8 cellular contexts compared by ENCODE assay signal in the genomic region with DNA sequence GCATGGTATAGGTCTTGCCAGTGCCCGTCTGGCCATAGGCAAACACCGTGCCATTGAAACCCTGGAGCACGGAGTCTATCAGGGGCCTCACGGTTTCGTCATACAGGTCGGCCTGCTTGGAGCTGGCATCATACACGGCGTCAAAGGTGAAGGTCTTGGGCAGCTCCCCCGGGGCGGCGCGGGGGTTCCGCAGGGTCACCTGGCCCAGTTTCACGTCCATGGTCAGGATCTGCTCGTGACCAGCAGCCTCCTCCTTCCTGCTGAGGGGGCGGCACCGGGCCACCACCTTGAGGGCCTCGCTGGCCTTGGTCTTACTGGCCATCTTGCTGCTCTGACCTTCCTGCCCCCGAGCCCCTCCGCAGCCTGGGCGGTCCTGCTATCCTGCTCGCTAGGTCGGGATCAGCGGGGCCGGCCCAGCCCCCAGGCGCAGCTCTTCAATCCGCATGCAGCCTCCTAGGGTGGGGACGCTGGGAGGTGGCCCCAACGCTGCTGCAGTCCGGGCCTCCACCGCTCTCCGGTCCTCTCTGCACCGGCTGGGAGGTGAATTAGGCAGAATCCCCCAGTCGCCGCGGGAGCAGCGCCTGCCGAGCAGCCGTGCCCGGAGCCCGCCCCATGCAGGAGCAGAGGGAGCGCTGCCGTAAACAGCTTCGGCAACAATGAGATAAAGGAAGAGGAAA. TPM values are rescaled to one million over a fixed set of nuclear protein-coding genes. Genes with fewer than 3 reads are reported as not detected.
DNase-seq lines count a peak whose midpoint lies in the region; ATAC-seq, FAIRE-seq and TF ChIP-seq lines count a peak whose summit lies in the region.

No MANE protein-coding gene starts in this region.

- H3K9me3 ChIP-seq in HUES64 (ENCODE audit: insufficient read depth, low read depth, low read length) (no peaks in the 10 kb centered on the region), GM12878 (replicated peaks; ENCODE audit: control insufficient read depth, insufficient read depth, low read length) (no peaks in the 10 kb centered on the region), keratinocyte (ENCODE audit: control insufficient read depth, low read depth, low read length) (no peaks in the 10 kb centered on the region)

- POLR2A ChIA-PET in AG04449 (lab: Yijun Ruan, JAX), result no interaction called here
- POLR2A ChIA-PET in GM12878 (lab: Charles Lee), result interaction anchor here (0.5 kb wide), 1 partner anchor 140 kb away, joined by 3 read pairs; no protein-coding TSS in a partner anchor

- H3K4me2 ChIP-seq in GM12878 (ENCODE audit: control insufficient read depth, insufficient read depth) (peak overlapping the region; percentile 66), keratinocyte (ENCODE audit: control insufficient read depth, extremely low read depth, insufficient read depth, low read depth, low read length) (peak overlapping the region; percentile 88)

- H3K79me2 ChIP-seq in GM12878 (ENCODE audit: control insufficient read depth, insufficient read depth, low read length) (no peaks in the 10 kb centered on the region), keratinocyte (ENCODE audit: control insufficient read depth, insufficient read depth, low read length) (peaks cover 15% of the 10 kb centered on the region)

- no peak for TF ChIP-seq RAD21 in GM12878 (IDR thresholded peaks at IDR 0.05; ENCODE audit: insufficient read depth, low read depth, low read length)

- dilution Hi-C loops in keratinocyte (cut with MboI; ENCODE audit: extremely low pct_ligation_motif_present, low sequenced_read_pairs), result no loop called here

- in situ Hi-C loops in GM12878 (cut with MboI), result no loop called here

- 12% methylated on average over 44 of the region's 44 CpGs for WGBS in HUES64
- 25% methylated on average over 40 of the region's 44 CpGs for whole genome bisulfite sequencing in GM12878 (ENCODE audit: insufficient coverage, insufficient replicate concordance, low lambda C conversion rate, missing lambda C conversion rate)

- TF ChIP-seq EP300 in GM12878 (IDR thresholded peaks at IDR 0.05; ENCODE audit: borderline replicate concordance in 1 of 2, control insufficient read depth in 1 of 2, low read depth in 2 of 2, low read length in 2 of 2), result no peak

- ATAC-seq in GM18511 (IDR thresholded peaks at IDR 0.05; ENCODE audit: unreplicated experiment) (peak; percentile 46), GM12878 (peak; percentile 60)

- H3K36me3 ChIP-seq in HUES64 (ENCODE audit: insufficient read depth, low read length), result peaks cover 16% of the 10 kb centered on the region
- no peaks in the 10 kb centered on the region for H3K36me3 ChIP-seq in GM12878 (ENCODE audit: control insufficient read depth in 2 of 2, insufficient read depth in 2 of 2, low read length in 1 of 2)
- peaks cover 2 to 4% of the 10 kb centered on the region in 2 experiments for H3K36me3 ChIP-seq in keratinocyte (ENCODE audit: control insufficient read depth in 2 of 2, extremely low read depth in 1 of 2, insufficient read depth in 2 of 2, low read length in 2 of 2)

- TF ChIP-seq CTCF in AG04449 (IDR thresholded peaks at IDR 0.05; ENCODE audit: insufficient read depth, low read length, missing control alignments) (no peak), GM12878 (IDR thresholded peaks at IDR 0.05 in 2 of 3, conservative IDR thresholded peaks at IDR 0.05 in 1 of 3; ENCODE audit: control insufficient read depth in 2 of 3, extremely low read depth in 1 of 3, insufficient read depth in 1 of 3, low read depth in 3 of 3, low read length in 3 of 3) (no peak), keratinocyte (optimal IDR thresholded peaks at IDR 0.05 in 1 of 3, IDR thresholded peaks at IDR 0.05 in 1 of 3, conservative IDR thresholded peaks at IDR 0.05 in 1 of 3; ENCODE audit: extremely low read depth in 1 of 3, insufficient read depth in 2 of 3, low read length in 3 of 3) (no peak)

- H3K9ac ChIP-seq in HUES64 (ENCODE audit: low read depth, low read length), result peak overlapping the region; percentile 75
- H3K9ac ChIP-seq in GM12878 (ENCODE audit: control insufficient read depth, insufficient read depth, low read length), result peak overlapping the region; percentile 10; the same call in 1 of the 2 replicates
- H3K9ac ChIP-seq in keratinocyte (ENCODE audit: control insufficient read depth, extremely low read depth, insufficient read depth, low read length), result peak overlapping the region; percentile 79

- SMC1A ChIA-PET in GM12878 (lab: Charles Lee; ENCODE audit: uncharacterized antibody, unreplicated experiment), result no interaction called here

- H2AFZ ChIP-seq in GM12878 (ENCODE audit: control insufficient read depth, low read depth, low read length), result peak overlapping the region; percentile 57
- H2AFZ ChIP-seq in keratinocyte (ENCODE audit: control insufficient read depth, low read length), result peak overlapping the region; percentile 77

- peak overlapping the region; percentile 72 for H3K4me3 ChIP-seq in AG04449 (ENCODE audit: low read depth, low read length)
- peak overlapping the region; percentile 91 for H3K4me3 ChIP-seq in HUES64 (ENCODE audit: low read length)
- peak overlapping the region; percentile 92 for H3K4me3 ChIP-seq in GM12878
- peak overlapping the region; percentile 77 to 85 (median 77) for H3K4me3 ChIP-seq in keratinocyte (ENCODE audit: control insufficient read depth in 2 of 3, extremely low read depth in 1 of 3, insufficient read depth in 2 of 3, low read depth in 1 of 3, low read length in 3 of 3)

- DNase-seq in AG04449 (ENCODE audit: low read depth, low spot score) (no peak), GM12878 (ENCODE audit: low read depth, low spot score) (no peak), keratinocyte (ENCODE audit: low read depth, low spot score) (no peak), EL (no peak), SHP77 treated with DMSO at 0.1 percent for 48 hours (lab: John Stamatoyannopoulos, UW) (no peak)
- DNase-seq in stimulated activated CD8-positive, alpha-beta memory T cell treated with anti-CD3 and anti-CD28 coated beads, Interleukin-4, amount 100 ng/mL, for 48 hours, result peak; percentile 41

- no peak for TF ChIP-seq POLR2A in GM12878 (IDR thresholded peaks at IDR 0.05; ENCODE audit: low read depth, low read length)

- CTCF ChIA-PET in AG04449 (lab: Yijun Ruan, JAX) (interaction anchor here (0.8 to 4.9 kb wide), 8 partner anchors 9 to 164 kb away, joined by 3 to 27 read pairs (median 4); no protein-coding TSS in a partner anchor), GM12878 (lab: Yijun Ruan, JAX) (interaction anchor here (1.5 to 2.0 kb wide), 2 partner anchors 10 to 163 kb away, joined by 4 to 5 read pairs; no protein-coding TSS in a partner anchor)

- H3K27ac ChIP-seq in HUES64 (ENCODE audit: low read depth, low read length) (peak overlapping the region; percentile 77), GM12878 (ENCODE audit: control insufficient read depth, insufficient read depth) (no peak overlapping the region), keratinocyte (ENCODE audit: control insufficient read depth, insufficient read depth, low read length) (peak overlapping the region; percentile 71)

- H3K9me1 ChIP-seq in keratinocyte (ENCODE audit: control insufficient read depth, extremely low read depth, insufficient read depth, low read length), result no peaks in the 10 kb centered on the region

- no peaks in the 10 kb centered on the region for H3K27me3 ChIP-seq in HUES64 (ENCODE audit: insufficient read depth, low read length)
- no peaks in the 10 kb centered on the region for H3K27me3 ChIP-seq in GM12878 (replicated peaks in 1 of 2; ENCODE audit: control insufficient read depth in 2 of 2, insufficient read depth in 2 of 2, low read length in 1 of 2)
- H3K27me3 ChIP-seq in keratinocyte (ENCODE audit: control insufficient read depth, extremely low read depth, insufficient read depth, low read length), result no peaks in the 10 kb centered on the region

- no TSS peak for BruUV-seq in GM12878 (replicated peaks; lab: Mats Ljungman, UMichigan)

- no peaks in the 10 kb centered on the region for H4K20me1 ChIP-seq in GM12878 (ENCODE audit: control insufficient read depth, insufficient read depth)
- H4K20me1 ChIP-seq in keratinocyte (ENCODE audit: control insufficient read depth, extremely low read depth, insufficient read depth, low read length), result no peaks in the 10 kb centered on the region

- RAD21 ChIA-PET in GM12878 (lab: Charles Lee; ENCODE audit: unreplicated experiment), result interaction anchor here (0.7 to 1.7 kb wide), 4 partner anchors 10 to 130 kb away, joined by 3 to 5 read pairs (median 4); no protein-coding TSS in a partner anchor

- intact Hi-C loops in GM12878 (cut with micrococcal nuclease; ENCODE audit: unreplicated experiment), result no loop called here

- FAIRE-seq in GM12878 (lab: Jason Lieb, UNC) (no peak), keratinocyte (lab: Jason Lieb, UNC) (no peak)

- H3K4me1 ChIP-seq in HUES64 (ENCODE audit: insufficient read depth, low read length) (peaks cover 18% of the 10 kb centered on the region), GM12878 (ENCODE audit: control insufficient read depth, insufficient read depth, low read length) (no peaks in the 10 kb centered on the region), keratinocyte (ENCODE audit: control insufficient read depth, extremely low read depth, insufficient read depth, low read length) (peaks cover 33% of the 10 kb centered on the region)

RNA-seq across cellular contexts. Expression of gene KIF3C, which starts 0.6 kb away (rescaled TPM):
- polyA plus RNA-seq in HUES64 (2013, experiment 1 of 2), result 28.7 TPM
- 28.9 TPM for polyA plus RNA-seq in HUES64 (2013, experiment 2 of 2)
- total RNA-seq in GM12878 (2013; cell fraction: nucleolus; rRNA removed), result 2.1 and 3.1 TPM in 2 replicates
- total RNA-seq in GM12878 (2014; rRNA removed) (0.28 and 0.54 TPM in 2 replicates), GM12878 (2014; rRNA removed; fragmentation: Illumina TruSeq; extraction: Trizol) (0.22 and 0.28 TPM in 2 replicates), GM12878 (2021) (0.62 and 0.88 TPM in 2 replicates)
- 0.96 TPM for polyA plus RNA-seq in GM12878 (2011; ENCODE audit: low read depth)
- polyA plus RNA-seq in GM12878 (2011; rRNA removed) (0.20 and 0.48 TPM in 2 replicates), GM12878 (2014; fragmentation: Illumina TruSeq; extraction: Trizol) (0.29 and 0.51 TPM in 2 replicates), GM12878 (2014; fragmentation: Nextera tagmentation; extraction: Ambion mirVana) (under 1 TPM; 0.10 to 0.16 TPM), GM12878 (2014; rRNA removed) (0.45 and 1.3 TPM in 2 replicates), GM12878 (2016; fragmentation: Nextera tagmentation; extraction: Ambion mirVana) (under 1 TPM; 0.56 to 0.63 TPM), keratinocyte (6.5 to 8.4 TPM (median 7.4 TPM) in 3 replicates)
- polyA plus RNA-seq in GM12878 (2011; cell fraction: cytosol; rRNA removed), result 0.33 and 0.70 TPM in 2 replicates
- polyA plus RNA-seq in GM12878 (2011; cell fraction: nucleus; rRNA removed), result 0.28 and 0.33 TPM in 2 replicates
- 0.73 and 0.94 TPM in 2 replicates for polyA plus RNA-seq in GM12878 (2012)
- polyA minus RNA-seq in GM12878 (2011; rRNA and poly(A)+ RNA removed), result 0.44 and 0.77 TPM in 2 replicates
- polyA minus RNA-seq in GM12878 (2011; cell fraction: cytosol; rRNA and poly(A)+ RNA removed), result 0.21 and 0.40 TPM in 2 replicates
- 0.60 and 1.3 TPM in 2 replicates for polyA minus RNA-seq in GM12878 (2011; cell fraction: nucleus; rRNA and poly(A)+ RNA removed)
- 13.4 TPM for polyA plus RNA-seq in keratinocyte (2011; ENCODE audit: low read depth)
- 7.0 and 10.3 TPM in 2 replicates for polyA plus RNA-seq in keratinocyte (2011; cell fraction: cytosol; rRNA removed)
- 9.9 and 11.9 TPM in 2 replicates for polyA plus RNA-seq in keratinocyte (2011; cell fraction: nucleus; rRNA removed)
- 5.7 and 20.9 TPM in 2 replicates for polyA plus RNA-seq in keratinocyte (2012; ENCODE audit: low replicate concordance)
- polyA minus RNA-seq in keratinocyte, result 9.7 to 24.6 TPM (median 10.8 TPM) in 3 replicates
- polyA minus RNA-seq in keratinocyte (2011; cell fraction: cytosol; rRNA and poly(A)+ RNA removed), result 15.9 TPM
- polyA minus RNA-seq in keratinocyte (2011; cell fraction: nucleus; rRNA and poly(A)+ RNA removed), result 10.2 and 13.2 TPM in 2 replicates

RNA-seq across cellular contexts. Expression of gene RAB10, which starts 52.1 kb away (rescaled TPM):
- polyA plus RNA-seq in HUES64 (2013, experiment 1 of 2), result 74.0 TPM
- polyA plus RNA-seq in HUES64 (2013, experiment 2 of 2), result 80.1 TPM
- total RNA-seq in GM12878 (2013; cell fraction: nucleolus; rRNA removed), result 96.9 and 119 TPM in 2 replicates
- total RNA-seq in GM12878 (2014; rRNA removed) (42.5 and 45.1 TPM in 2 replicates), GM12878 (2014; rRNA removed; fragmentation: Illumina TruSeq; extraction: Trizol) (70.1 and 71.1 TPM in 2 replicates), GM12878 (2021) (87.5 and 88.9 TPM in 2 replicates)
- 17.1 TPM for polyA plus RNA-seq in GM12878 (2011; ENCODE audit: low read depth)
- polyA plus RNA-seq in GM12878 (2011; rRNA removed) (108 and 190 TPM in 2 replicates), GM12878 (2014; fragmentation: Illumina TruSeq; extraction: Trizol) (84.0 and 138 TPM in 2 replicates), GM12878 (2014; fragmentation: Nextera tagmentation; extraction: Ambion mirVana) (10 to 100 TPM; 13.3 to 24.8 TPM), GM12878 (2014; rRNA removed) (44.2 and 79.9 TPM in 2 replicates), GM12878 (2016; fragmentation: Nextera tagmentation; extraction: Ambion mirVana) (100 to 1,000 TPM; 108 to 109 TPM), keratinocyte (139 to 252 TPM (median 161 TPM) in 3 replicates)
- 42.2 and 49.8 TPM in 2 replicates for polyA plus RNA-seq in GM12878 (2011; cell fraction: cytosol; rRNA removed)
- polyA plus RNA-seq in GM12878 (2011; cell fraction: nucleus; rRNA removed), result 28.6 and 41.9 TPM in 2 replicates
- polyA plus RNA-seq in GM12878 (2012), result 31.0 and 49.6 TPM in 2 replicates
- polyA minus RNA-seq in GM12878 (2011; rRNA and poly(A)+ RNA removed), result 43.9 and 62.6 TPM in 2 replicates
- polyA minus RNA-seq in GM12878 (2011; cell fraction: cytosol; rRNA and poly(A)+ RNA removed), result 34.2 and 46.3 TPM in 2 replicates
- 22.2 and 40.9 TPM in 2 replicates for polyA minus RNA-seq in GM12878 (2011; cell fraction: nucleus; rRNA and poly(A)+ RNA removed)
- 328 TPM for polyA plus RNA-seq in keratinocyte (2011; ENCODE audit: low read depth)
- polyA plus RNA-seq in keratinocyte (2011; cell fraction: cytosol; rRNA removed), result 225 and 344 TPM in 2 replicates
- polyA plus RNA-seq in keratinocyte (2011; cell fraction: nucleus; rRNA removed), result 141 and 287 TPM in 2 replicates
- 176 and 274 TPM in 2 replicates for polyA plus RNA-seq in keratinocyte (2012; ENCODE audit: low replicate concordance)
- 27.3 to 149 TPM (median 105 TPM) in 3 replicates for polyA minus RNA-seq in keratinocyte
- polyA minus RNA-seq in keratinocyte (2011; cell fraction: cytosol; rRNA and poly(A)+ RNA removed), result 202 TPM
- polyA minus RNA-seq in keratinocyte (2011; cell fraction: nucleus; rRNA and poly(A)+ RNA removed), result 73.4 and 110 TPM in 2 replicates

Comparison
In these comparisons a context has a peak if more than half of its experiments do, and no peak if none do; other contexts are left out.
1. H3K9ac ChIP-seq: peak in every context shown above with its lines; median percentile 79 in keratinocyte; 75 in HUES64; 10 in GM12878.